In genomic region chr3:10927551-10927950, GRCh38 we compare ENCODE assay signal across 1 cellular context.
TF ChIP-seq lines count a peak whose summit lies in the region.

No MANE protein-coding gene starts in this region.

TF ChIP-seq in GM23338, 12 proteins besides CTCF, POLR2A, EP300 and RAD21 (continued from another document):
- TF ChIP-seq JUNB (IDR thresholded peaks at IDR 0.05; ENCODE audit: unreplicated experiment) (no peak), ZNF462 (CRISPR knock-in tag; IDR thresholded peaks at IDR 0.05) (no peak)
TF ChIP-seq in GM23338: peak in this region for 0.
